ENCODE assay signal across 13 cellular contexts in the genomic region with DNA sequence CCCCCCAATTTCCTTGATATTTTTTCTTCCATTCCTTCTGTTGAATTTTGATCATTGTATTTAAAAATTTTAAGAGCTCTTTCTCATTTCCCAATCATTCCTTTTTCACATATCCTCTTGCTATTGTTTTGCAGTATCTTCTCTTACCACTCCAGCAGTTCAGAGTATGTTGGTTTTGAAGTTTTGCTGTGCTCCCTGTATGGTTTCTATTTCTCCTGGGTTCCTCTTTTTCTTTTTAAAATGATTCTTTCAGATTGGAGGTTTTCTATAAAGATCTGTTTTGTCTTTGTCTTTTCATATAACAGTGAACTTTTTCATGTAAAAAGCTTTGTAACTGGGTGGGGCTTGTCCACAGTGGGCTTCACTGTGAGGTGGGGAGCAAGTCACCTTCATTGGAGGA. TPM values are rescaled to one million over a fixed set of nuclear protein-coding genes. Genes with fewer than 3 reads are reported as not detected.
DNase-seq lines count a peak whose midpoint lies in the region; ATAC-seq and TF ChIP-seq lines count a peak whose summit lies in the region.
"Had no signal": no experiment of that assay in that cellular context is flagged by ENCODE, and none has a peak within 500 bp of the region (broad histone marks: within the 10 kb centered on the region; RNA-seq: fewer than 3 reads in every experiment).

No MANE protein-coding gene starts in this region.

- H3K27me3 ChIP-seq in HCT116 (ENCODE audit: insufficient read depth, low read length), result no peaks in the 10 kb centered on the region
- no peaks in the 10 kb centered on the region for H3K27me3 ChIP-seq in RWPE2 (ENCODE audit: insufficient read depth, poor library complexity, severe bottlenecking)
- H3K27me3 ChIP-seq in mesenchymal stem cell (ENCODE audit: control insufficient read depth in 1 of 2, insufficient read depth in 1 of 2, low read length in 2 of 2), result no peaks in the 10 kb centered on the region

- no peak for TF ChIP-seq RAD21 in HCT116 (IDR thresholded peaks at IDR 0.05; ENCODE audit: low read depth)

- TF ChIP-seq CTCF in HCT116 (IDR thresholded peaks at IDR 0.05 in 2 of 3, conservative IDR thresholded peaks at IDR 0.05 in 1 of 3; ENCODE audit: borderline replicate concordance in 1 of 3, insufficient read depth in 1 of 3, low read depth in 2 of 3, low read length in 2 of 3) (no peak), RWPE2 (IDR thresholded peaks at IDR 0.05; ENCODE audit: poor library complexity, severe bottlenecking) (no peak)

- ATAC-seq in HCT116, result peak; percentile 25; the same call in 1 of the 2 replicates
- ATAC-seq in RWPE2 (ENCODE audit: low read depth), result no peak

- H3K4me1 ChIP-seq in HCT116 (ENCODE audit: control insufficient read depth in 1 of 2, insufficient read depth in 2 of 2, low read length in 2 of 2) (peaks cover 23 to 44% of the 10 kb centered on the region in 2 experiments), RWPE2 (ENCODE audit: insufficient read depth, poor library complexity, severe bottlenecking) (peaks cover 76% of the 10 kb centered on the region), mesenchymal stem cell (ENCODE audit: control insufficient read depth, insufficient read depth, low read depth, low read length) (peaks cover 5% of the 10 kb centered on the region)

- no peak overlapping the region for H2BK12ac ChIP-seq in mesenchymal stem cell (ENCODE audit: low read length in 2 of 2)

- no peak overlapping the region for H3K4ac ChIP-seq in mesenchymal stem cell (ENCODE audit: low read depth in 1 of 2, low read length in 2 of 2)

- H3K9me3 ChIP-seq in HCT116 (ENCODE audit: control insufficient read depth in 1 of 2, insufficient read depth in 1 of 2, low read depth in 1 of 2, low read length in 2 of 2) (no peaks in the 10 kb centered on the region), RWPE2 (ENCODE audit: severe bottlenecking) (no peaks in the 10 kb centered on the region), mesenchymal stem cell (ENCODE audit: control insufficient read depth, low read length) (no peaks in the 10 kb centered on the region)

- H3K4me3 ChIP-seq in HCT116 (replicated peaks in 1 of 2; ENCODE audit: low read depth in 1 of 2, low read length in 2 of 2) (no peak overlapping the region), RWPE2 (ENCODE audit: severe bottlenecking) (no peak overlapping the region), mesenchymal stem cell (ENCODE audit: insufficient read depth in 1 of 2, low read depth in 1 of 2, low read length in 2 of 2) (no peak overlapping the region)

- no peak overlapping the region for H4K8ac ChIP-seq in mesenchymal stem cell (ENCODE audit: low read length)

- no peak overlapping the region for H2AK5ac ChIP-seq in mesenchymal stem cell (ENCODE audit: low read length, severe bottlenecking)

- H3K4me3 Mint-ChIP-seq in immature natural killer cell, result peak overlapping the region; percentile 8 to 50 (median 30)

- H3K27ac ChIP-seq in HCT116 (ENCODE audit: low read depth, low read length) (no peak overlapping the region), RWPE2 (ENCODE audit: poor library complexity, severe bottlenecking) (peak overlapping the region; percentile 54), mesenchymal stem cell (ENCODE audit: low read length, poor library complexity, severe bottlenecking) (no peak overlapping the region)
- H3K27ac ChIP-seq: WERI-Rb-1 had no signal

- no TSS peak for BruUV-seq in HCT116 (replicated peaks; lab: Mats Ljungman, UMichigan)

- H2AFZ ChIP-seq in HCT116 (ENCODE audit: low read depth, low read length, poor library complexity, severe bottlenecking) (no peak overlapping the region), mesenchymal stem cell (ENCODE audit: low read depth, low read length) (no peak overlapping the region)

- POLR2A ChIA-PET in HCT116 (lab: Charles Lee), result interaction anchor here (1.2 to 2.7 kb wide), 2 partner anchors 12 to 29 kb away, joined by 3 to 14 read pairs; a partner anchor contains a TSS

- RAD21 ChIA-PET in HCT116 (lab: Charles Lee; ENCODE audit: low non-redundant PET in 1 of 2, low total read pairs in 2 of 2, uncharacterized antibody in 2 of 2, unreplicated experiment in 2 of 2), result no interaction called here

- H3K36me3 ChIP-seq in HCT116 (ENCODE audit: control insufficient read depth in 1 of 2, insufficient read depth in 2 of 2, low read length in 2 of 2) (no peaks in the 10 kb centered on the region), RWPE2 (ENCODE audit: low read depth) (no peaks in the 10 kb centered on the region), mesenchymal stem cell (ENCODE audit: control insufficient read depth in 1 of 2, insufficient read depth in 2 of 2, low read depth in 1 of 2, low read length in 2 of 2) (no peaks in the 10 kb centered on the region)
- H3K36me3 ChIP-seq: WERI-Rb-1 had no signal

- no peaks in the 10 kb centered on the region for H3K27me3 Mint-ChIP-seq in immature natural killer cell (ENCODE audit: low read depth in 3 of 3)

- no peaks in the 10 kb centered on the region for H3K9me3 Mint-ChIP-seq in immature natural killer cell

- peak overlapping the region; percentile 19 to 81 (median 79) for H3K27ac Mint-ChIP-seq in immature natural killer cell

- TF ChIP-seq POLR2A in HCT116 (IDR thresholded peaks at IDR 0.05; ENCODE audit: borderline replicate concordance, extremely low read depth, insufficient read depth, insufficient read length), result no peak

- no peak overlapping the region for H2BK15ac ChIP-seq in mesenchymal stem cell (ENCODE audit: low read depth, poor library complexity, severe bottlenecking)

- peaks cover 3% of the 10 kb centered on the region; the same call in 1 of the 2 replicates for H3K9me2 ChIP-seq in HCT116 (ENCODE audit: insufficient read depth)

- H3K79me2 ChIP-seq in HCT116 (ENCODE audit: insufficient read depth, low read length), result peaks cover 100% of the 10 kb centered on the region

- peaks cover 63% of the 10 kb centered on the region for H4K20me1 ChIP-seq in HCT116 (ENCODE audit: insufficient read depth)

- no peak overlapping the region for H3K18ac ChIP-seq in mesenchymal stem cell (ENCODE audit: low read depth in 1 of 2, low read length in 2 of 2)

- peaks cover 7% of the 10 kb centered on the region for H3K79me1 ChIP-seq in mesenchymal stem cell (replicated peaks; ENCODE audit: low read length, poor library complexity, severe bottlenecking)

- no peaks in the 10 kb centered on the region for H3K36me3 Mint-ChIP-seq in immature natural killer cell

- no peak overlapping the region for H2BK120ac ChIP-seq in mesenchymal stem cell (ENCODE audit: low read depth, low read length)

- no peak overlapping the region for H4K91ac ChIP-seq in mesenchymal stem cell (ENCODE audit: low read length)

- CTCF ChIA-PET in HCT116 (lab: Charles Lee), result interaction anchor here (1.2 to 1.4 kb wide), 2 partner anchors 50 to 51 kb away, joined by 3 read pairs; no protein-coding TSS in a partner anchor

- H2BK5ac ChIP-seq in mesenchymal stem cell (ENCODE audit: low read depth, low read length, poor library complexity, severe bottlenecking), result no peak overlapping the region

- H3K23ac ChIP-seq in mesenchymal stem cell (ENCODE audit: low read length in 2 of 2), result no peak overlapping the region

- H3K4me1 Mint-ChIP-seq in immature natural killer cell, result peaks cover 84 to 100% of the 10 kb centered on the region in 2 donors

- DNase-seq in CD1c-positive myeloid dendritic cell (ENCODE audit: extremely low spot score), result peak; percentile 36
- DNase-seq in HCT116 (ENCODE audit: low read depth, low spot score), result no peak
- DNase-seq in RWPE2 (ENCODE audit: low spot score), result no peak
- no peak for DNase-seq in immature natural killer cell
- no peak for DNase-seq in mesenchymal stem cell
- no peak for DNase-seq in HuH-7 (ENCODE audit: low spot score)
- DNase-seq in SK-N-DZ (ENCODE audit: low spot score), result no peak
- DNase-seq in activated effector memory CD4-positive, alpha-beta T cell treated with Interleukin-2 at 50 U/mL for 16 hours, result no peak
- DNase-seq: activated effector memory CD4-positive, alpha-beta T cell treated with anti-CD3 and anti-CD28 coated beads, Interleukin-2, amount 50 U/mL, for 16 hours; COR-L47; midbrain; stimulated activated CD4-positive, alpha-beta T cell treated with anti-CD3 and anti-CD28 coated beads, Interleukin-4, amount 100 ng/mL, for 1 hour; WERI-Rb-1 had no signal

- H3K4me2 ChIP-seq in HCT116 (ENCODE audit: low read length), result peak overlapping the region; percentile 45; the same call in 1 of the 2 replicates
- no peak overlapping the region for H3K4me2 ChIP-seq in mesenchymal stem cell (ENCODE audit: low read length, poor library complexity, severe bottlenecking)

- no peak overlapping the region for H3K14ac ChIP-seq in mesenchymal stem cell (ENCODE audit: low read length in 2 of 2)

- H3K9ac ChIP-seq in HCT116 (ENCODE audit: low read length), result no peak overlapping the region
- H3K9ac ChIP-seq in mesenchymal stem cell (ENCODE audit: low read length), result no peak overlapping the region

- intact Hi-C loops in HCT116 (cut with micrococcal nuclease), result no loop called here

TF ChIP-seq in HCT116, 20 proteins besides CTCF, POLR2A, EP300 and RAD21:
- no peak for TF ChIP-seq EGR1 (IDR thresholded peaks at IDR 0.05; ENCODE audit: low read depth)
- TF ChIP-seq, protein P1, sequence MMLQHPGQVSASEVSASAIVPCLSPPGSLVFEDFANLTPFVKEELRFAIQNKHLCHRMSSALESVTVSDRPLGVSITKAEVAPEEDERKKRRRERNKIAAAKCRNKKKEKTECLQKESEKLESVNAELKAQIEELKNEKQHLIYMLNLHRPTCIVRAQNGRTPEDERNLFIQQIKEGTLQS (IDR thresholded peaks at IDR 0.05), result no peak
- TF ChIP-seq FOSL1 (IDR thresholded peaks at IDR 0.05; ENCODE audit: low read depth), result no peak
- TF ChIP-seq CBX3 (IDR thresholded peaks at IDR 0.05; ENCODE audit: low read depth), result no peak
- no peak for TF ChIP-seq SIN3A (IDR thresholded peaks at IDR 0.05; ENCODE audit: low read depth)
- TF ChIP-seq JUND (IDR thresholded peaks at IDR 0.05), result no peak
- TF ChIP-seq CEBPB (IDR thresholded peaks at IDR 0.05; ENCODE audit: low read depth), result no peak

RNA-seq across cellular contexts. Expression of a gene that starts 12.8 kb away (rescaled TPM):
- total RNA-seq in HCT116 (2021; ENCODE audit: unreplicated experiment), result 61.6 TPM
- 36.3 and 40.8 TPM in 2 replicates for polyA plus RNA-seq in HCT116 (2012)
- polyA plus RNA-seq in immature natural killer cell, result 10 to 100 TPM; 24.7 to 39.1 (median 32.9) TPM
- 21.2 TPM for polyA plus RNA-seq in mesenchymal stem cell (2013, experiment 1 of 2)
- polyA plus RNA-seq in mesenchymal stem cell (2013, experiment 2 of 2), result 20.6 TPM
- 39.4 and 44.9 TPM in 2 replicates for polyA plus RNA-seq in SK-N-DZ (2014; cell fraction: cytosol; rRNA removed)
- 66.3 and 91.6 TPM in 2 replicates for polyA plus RNA-seq in SK-N-DZ (2014; cell fraction: nucleus; rRNA removed)
